Comparison of ENCODE assay signal across 21 cellular contexts in genomic region chr22:45775062-45775461, GRCh38.
DNase-seq lines count a peak whose midpoint lies in the region; ATAC-seq and TF ChIP-seq lines count a peak whose summit lies in the region.
"Had no signal": no experiment of that assay in that cellular context is flagged by ENCODE, and none has a peak within 500 bp of the region (broad histone marks: within the 10 kb centered on the region; RNA-seq: fewer than 3 reads in every experiment).

No MANE protein-coding gene starts in this region.

- peak overlapping the region; percentile 48 for H3K4me2 ChIP-seq in BLaER1

- peaks cover 8% of the 10 kb centered on the region for H3K9me3 ChIP-seq in BLaER1
- no peaks in the 10 kb centered on the region for H3K9me3 ChIP-seq in thyroid gland
- H3K9me3 ChIP-seq: gastroesophageal sphincter, right lobe of liver, vagina had no signal

- peaks cover 31% of the 10 kb centered on the region for H4K20me1 ChIP-seq in BLaER1

- peaks cover 41% of the 10 kb centered on the region for H3K4me1 Mint-ChIP-seq in WTC11
- peaks cover 7 to 12% of the 10 kb centered on the region in 2 donors for H3K4me1 Mint-ChIP-seq in effector memory CD8-positive, alpha-beta T cell (ENCODE audit: low read depth in 2 of 2)

- H3K9me3 Mint-ChIP-seq in WTC11: no peaks in the 10 kb centered on the region; the same call in 1 of the 2 replicates
- H3K9me3 Mint-ChIP-seq in effector memory CD8-positive, alpha-beta T cell: no peaks in the 10 kb centered on the region

- H3K36me3 ChIP-seq in BLaER1: peaks cover 54% of the 10 kb centered on the region
- H3K36me3 ChIP-seq in thyroid gland: no peaks in the 10 kb centered on the region
- H3K36me3 ChIP-seq: right lobe of liver, vagina had no signal

- TF ChIP-seq CTCF in WTC11 (IDR thresholded peaks at IDR 0.05) (no peak), thyroid gland (IDR thresholded peaks at IDR 0.05) (no peak)

- peak; percentile 6 for ATAC-seq in GM18870 (IDR thresholded peaks at IDR 0.05; ENCODE audit: unreplicated experiment)
- peak; percentile 4 for ATAC-seq in HG03060 (IDR thresholded peaks at IDR 0.05; ENCODE audit: low read depth, unreplicated experiment)
- no peak for ATAC-seq in WTC11
- no peak for ATAC-seq in effector memory CD8-positive, alpha-beta T cell (replicated peaks)
- ATAC-seq: gastroesophageal sphincter; naive thymus-derived CD4-positive, alpha-beta T cell; right lobe of liver had no signal

- no peak overlapping the region for H3K4me3 Mint-ChIP-seq in WTC11
- no peak overlapping the region for H3K4me3 Mint-ChIP-seq in effector memory CD8-positive, alpha-beta T cell
- H3K4me3 Mint-ChIP-seq: naive thymus-derived CD4-positive, alpha-beta T cell had no signal

- no peak for TF ChIP-seq POLR2A in thyroid gland (IDR thresholded peaks at IDR 0.05)

- H3K4me3 ChIP-seq in BLaER1: no peak overlapping the region
- no peak overlapping the region for H3K4me3 ChIP-seq in thyroid gland (replicated peaks in 1 of 3)
- H3K4me3 ChIP-seq: esophagus muscularis mucosa, gastroesophageal sphincter, right lobe of liver, vagina had no signal

- peaks cover 28% of the 10 kb centered on the region for H3K4me1 ChIP-seq in BLaER1
- no peaks in the 10 kb centered on the region for H3K4me1 ChIP-seq in thyroid gland
- H3K4me1 ChIP-seq: right lobe of liver, vagina had no signal

- peak overlapping the region; percentile 44; the same call in 1 of the 2 replicates for H3K27ac Mint-ChIP-seq in WTC11
- H3K27ac Mint-ChIP-seq in effector memory CD8-positive, alpha-beta T cell: peak overlapping the region in 1 of 2 donors; percentile 20
- H3K27ac Mint-ChIP-seq: naive thymus-derived CD4-positive, alpha-beta T cell had no signal

- intact Hi-C loops in thyroid gland (cut with DNase I): no loop called here

- H3K36me3 Mint-ChIP-seq in WTC11: peaks cover 9% of the 10 kb centered on the region
- H3K36me3 Mint-ChIP-seq in effector memory CD8-positive, alpha-beta T cell (ENCODE audit: insufficient read depth): peaks cover 10% of the 10 kb centered on the region

- no peaks in the 10 kb centered on the region for H3K27me3 Mint-ChIP-seq in WTC11 (ENCODE audit: low read depth)
- no peaks in the 10 kb centered on the region for H3K27me3 Mint-ChIP-seq in effector memory CD8-positive, alpha-beta T cell
- H3K27me3 Mint-ChIP-seq: naive thymus-derived CD4-positive, alpha-beta T cell had no signal

- no peak for DNase-seq in WTC11 (ENCODE audit: low spot score)
- no peak for DNase-seq in NCI-H446 (lab: John Stamatoyannopoulos, UW)
- no peak for DNase-seq in thyroid gland
- DNase-seq in HCEC 1CT: no peak
- DNase-seq in effector memory CD8-positive, alpha-beta T cell: no peak
- DNase-seq: activated CD4-positive, alpha-beta T cell treated with anti-CD3 and anti-CD28 coated beads, Interleukin-2, amount 50 U/mL, for 1 hour; C1 segment of cervical spinal cord; effector CD8-positive, alpha-beta T cell; KG1; kidney glomerular epithelial cell; naive thymus-derived CD4-positive, alpha-beta T cell; NCI-H2081; right lobe of liver; SHP77; stimulated activated CD4-positive, alpha-beta T cell treated with anti-CD3 and anti-CD28 coated beads, Interleukin-15, amount 100 ng/mL, for 24 hours had no signal

- 94 to 96% methylated on average over 1 of the region's 1 CpG for WGBS in thyroid gland, 2 donors

- H3K27ac ChIP-seq in BLaER1 (peak overlapping the region; percentile 21; the same call in 1 of the 2 replicates), thyroid gland (no peak overlapping the region)
- H3K27ac ChIP-seq: esophagus muscularis mucosa, gastroesophageal sphincter, right lobe of liver, vagina had no signal

- CTCF ChIA-PET in WTC11 (lab: Charles Lee): no interaction called here

- peak overlapping the region; percentile 20; the same call in 1 of the 2 replicates for H3K9ac ChIP-seq in BLaER1

- POLR2A ChIA-PET in WTC11 (lab: Charles Lee): no interaction called here

- no peaks in the 10 kb centered on the region for H3K27me3 ChIP-seq in BLaER1
- no peaks in the 10 kb centered on the region for H3K27me3 ChIP-seq in thyroid gland
- H3K27me3 ChIP-seq: esophagus muscularis mucosa, gastroesophageal sphincter, right lobe of liver, vagina had no signal

TF ChIP-seq in WTC11, 78 proteins besides CTCF, POLR2A, EP300 and RAD21:
- TF ChIP-seq ZNF423 (CRISPR knock-in tag; IDR thresholded peaks at IDR 0.05): no peak
- TF ChIP-seq ATF6 (CRISPR knock-in tag; IDR thresholded peaks at IDR 0.05): no peak
- TF ChIP-seq HMGXB4 (CRISPR knock-in tag; IDR thresholded peaks at IDR 0.05): no peak
- no peak for TF ChIP-seq ZNF317 (CRISPR knock-in tag; IDR thresholded peaks at IDR 0.05; ENCODE audit: borderline replicate concordance, low read depth)

Comparison
In these comparisons a context has a peak if more than half of its experiments do, and no peak if none do; other contexts are left out.
1. ATAC-seq: peak in GM18870 (single experiment) and HG03060 (single experiment); none in WTC11 (single experiment) and effector memory CD8-positive, alpha-beta T cell (single experiment).